18 cellular contexts compared by ENCODE assay signal in the genomic region with DNA sequence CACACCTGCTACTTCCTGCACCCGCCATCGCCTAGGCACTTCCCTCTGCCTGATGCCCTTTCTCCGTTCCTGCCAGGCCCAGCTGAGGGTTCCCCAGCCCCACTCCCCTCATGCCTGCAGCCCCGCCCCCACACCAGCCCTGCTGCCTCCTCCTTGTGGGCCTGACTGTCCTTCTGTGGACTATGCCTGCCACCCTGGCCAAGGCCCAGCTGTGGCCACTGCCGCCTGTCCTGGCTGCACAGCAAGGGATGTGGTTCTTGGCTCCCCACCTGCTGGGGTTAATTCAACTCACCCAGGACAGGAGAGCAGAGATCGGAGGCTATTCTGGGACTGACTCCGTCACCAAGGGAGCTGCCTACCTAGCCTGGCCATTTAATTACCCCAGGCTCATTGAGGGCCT. TPM values are rescaled to one million over a fixed set of nuclear protein-coding genes. Genes with fewer than 3 reads are reported as not detected.
DNase-seq lines count a peak whose midpoint lies in the region; ATAC-seq and TF ChIP-seq lines count a peak whose summit lies in the region.
"Had no signal": no experiment of that assay in that cellular context is flagged by ENCODE, and none has a peak within 500 bp of the region (broad histone marks: within the 10 kb centered on the region; RNA-seq: fewer than 3 reads in every experiment).

No MANE protein-coding gene starts in this region.

- peaks cover 10 to 39% (median 17%) of the 10 kb centered on the region in 3 donors for H3K36me3 ChIP-seq in skeletal muscle tissue (ENCODE audit: control insufficient read depth in 3 of 3, insufficient read depth in 3 of 3, low read length in 3 of 3)

- POLR2A ChIA-PET in WTC11 (lab: Charles Lee), result no interaction called here

- H3K9me3 ChIP-seq in skeletal muscle tissue (ENCODE audit: control insufficient read depth in 3 of 3, low read length in 3 of 3), result no peaks in the 10 kb centered on the region

- peak overlapping the region; percentile 94 for H3K27ac ChIP-seq in skeletal muscle tissue (ENCODE audit: low read depth, low read length)
- H3K27ac ChIP-seq: GM23248 had no signal

- CTCF ChIA-PET in WTC11 (lab: Charles Lee), result no interaction called here

- H3K36me3 Mint-ChIP-seq in activated T-cell treated with anti-CD3 and anti-CD28 coated beads, Interleukin-2, amount 50 U/mL, for 24 hours (ENCODE audit: low read depth), result no peaks in the 10 kb centered on the region
- H3K36me3 Mint-ChIP-seq in WTC11, result no peaks in the 10 kb centered on the region

- DNase-seq in activated T-cell treated with anti-CD3 and anti-CD28 coated beads, Interleukin-2, amount 50 U/mL, for 24 hours, result no peak
- DNase-seq in activated T-cell treated with anti-CD3 and anti-CD28 coated beads for 4 hours (no peak), WTC11 (ENCODE audit: low spot score) (no peak), left ventricle myocardium superior (peak; percentile 63), NCI-H2029 (lab: John Stamatoyannopoulos, UW) (no peak)
- no peak for DNase-seq in stimulated activated naive CD8-positive, alpha-beta T cell treated with anti-CD3 and anti-CD28 coated beads, Interleukin-15, Interleukin-2, amounts not matched to agents 100 U/mL and 50 U/mL, for 24 hours
- DNase-seq: Calu3, GM23248, Kasumi-1, NCI-H1105 treated with DMSO at 0.1 percent for 48 hours, NCI-H1930, NCI-H2171 treated with DMSO at 0.1 percent for 48 hours, NCI-H510A, SIG-M5 had no signal

- no peaks in the 10 kb centered on the region for H3K9me3 Mint-ChIP-seq in activated T-cell treated with anti-CD3 and anti-CD28 coated beads, Interleukin-2, amount 50 U/mL, for 24 hours
- H3K9me3 Mint-ChIP-seq in WTC11, result no peaks in the 10 kb centered on the region

- no peaks in the 10 kb centered on the region for H3K27me3 Mint-ChIP-seq in activated T-cell treated with anti-CD3 and anti-CD28 coated beads, Interleukin-2, amount 50 U/mL, for 24 hours
- H3K27me3 Mint-ChIP-seq in WTC11 (ENCODE audit: low read depth), result no peaks in the 10 kb centered on the region

- H3K9ac ChIP-seq in skeletal muscle tissue (ENCODE audit: low read depth in 1 of 3, low read length in 3 of 3), result peak overlapping the region; percentile 68 to 90 (median 73)
- H3K9ac ChIP-seq: GM23248 had no signal

- H3K4me1 Mint-ChIP-seq in activated T-cell treated with anti-CD3 and anti-CD28 coated beads, Interleukin-2, amount 50 U/mL, for 24 hours (ENCODE audit: low read depth), result peaks cover 3% of the 10 kb centered on the region
- peaks cover 12% of the 10 kb centered on the region for H3K4me1 Mint-ChIP-seq in WTC11

- intact Hi-C loops in left ventricle myocardium superior (cut with micrococcal nuclease), result no loop called here

- ATAC-seq in WTC11 (no peak), left ventricle myocardium superior (peak; percentile 60), HG03457 (IDR thresholded peaks at IDR 0.05; ENCODE audit: unreplicated experiment) (no peak)
- ATAC-seq in stimulated activated naive CD8-positive, alpha-beta T cell treated with anti-CD3 and anti-CD28 coated beads, Interleukin-15, Interleukin-2, amounts not matched to agents 100 U/mL and 50 U/mL, for 24 hours, result no peak
- ATAC-seq: HepG2 had no signal

- H3K4me1 ChIP-seq in skeletal muscle tissue (ENCODE audit: control insufficient read depth in 3 of 3, insufficient read depth in 3 of 3, low read length in 3 of 3), result peaks cover 94 to 100% (median 99%) of the 10 kb centered on the region in 3 donors

- TF ChIP-seq CTCF in WTC11 (IDR thresholded peaks at IDR 0.05), result no peak

- H3K27me3 ChIP-seq in skeletal muscle tissue (ENCODE audit: control insufficient read depth in 3 of 3, insufficient read depth in 3 of 3, low read length in 3 of 3), result no peaks in the 10 kb centered on the region

- peak overlapping the region in 1 of 3 donors; percentile 41 for H3K4me3 ChIP-seq in skeletal muscle tissue (ENCODE audit: low read length in 3 of 3)
- H3K4me3 ChIP-seq: GM23248 had no signal

- H3K4me3 Mint-ChIP-seq in activated T-cell treated with anti-CD3 and anti-CD28 coated beads, Interleukin-2, amount 50 U/mL, for 24 hours, result no peak overlapping the region
- no peak overlapping the region for H3K4me3 Mint-ChIP-seq in WTC11
- H3K4me3 Mint-ChIP-seq: CD14-positive monocyte had no signal

- H3K27ac Mint-ChIP-seq in activated T-cell treated with anti-CD3 and anti-CD28 coated beads, Interleukin-2, amount 50 U/mL, for 24 hours, result peak overlapping the region; percentile 26
- H3K27ac Mint-ChIP-seq in WTC11, result peak overlapping the region; percentile 27; the same call in 1 of the 2 replicates

TF ChIP-seq in WTC11, 78 proteins besides CTCF, POLR2A, EP300 and RAD21:
- TF ChIP-seq, protein P1, sequence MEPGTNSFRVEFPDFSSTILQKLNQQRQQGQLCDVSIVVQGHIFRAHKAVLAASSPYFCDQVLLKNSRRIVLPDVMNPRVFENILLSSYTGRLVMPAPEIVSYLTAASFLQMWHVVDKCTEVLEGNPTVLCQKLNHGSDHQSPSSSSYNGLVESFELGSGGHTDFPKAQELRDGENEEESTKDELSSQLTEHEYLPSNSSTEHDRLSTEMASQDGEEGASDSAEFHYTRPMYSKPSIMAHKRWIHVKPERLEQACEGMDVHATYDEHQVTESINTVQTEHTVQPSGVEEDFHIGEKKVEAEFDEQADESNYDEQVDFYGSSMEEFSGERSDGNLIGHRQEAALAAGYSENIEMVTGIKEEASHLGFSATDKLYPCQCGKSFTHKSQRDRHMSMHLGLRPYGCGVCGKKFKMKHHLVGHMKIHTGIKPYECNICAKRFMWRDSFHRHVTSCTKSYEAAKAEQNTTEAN (CRISPR knock-in tag; IDR thresholded peaks at IDR 0.05), result no peak
- TF ChIP-seq FOXJ3 (CRISPR knock-in tag; IDR thresholded peaks at IDR 0.05; ENCODE audit: borderline replicate concordance) (no peak), RELA (CRISPR knock-in tag; IDR thresholded peaks at IDR 0.05; ENCODE audit: borderline replicate concordance) (no peak), KAT7 (CRISPR knock-in tag; IDR thresholded peaks at IDR 0.05; ENCODE audit: borderline replicate concordance) (no peak), JUN (CRISPR knock-in tag; IDR thresholded peaks at IDR 0.05) (no peak), ETV6 (CRISPR knock-in tag; IDR thresholded peaks at IDR 0.05) (no peak), OVOL2 (CRISPR knock-in tag; IDR thresholded peaks at IDR 0.05; ENCODE audit: borderline replicate concordance) (no peak), TP53 (CRISPR knock-in tag; IDR thresholded peaks at IDR 0.05) (no peak), SOX15 (CRISPR knock-in tag; IDR thresholded peaks at IDR 0.05) (no peak), CREB1 (CRISPR knock-in tag; IDR thresholded peaks at IDR 0.05) (no peak), ZNF416 (CRISPR knock-in tag; IDR thresholded peaks at IDR 0.05) (no peak)
- TF ChIP-seq, protein P2, sequence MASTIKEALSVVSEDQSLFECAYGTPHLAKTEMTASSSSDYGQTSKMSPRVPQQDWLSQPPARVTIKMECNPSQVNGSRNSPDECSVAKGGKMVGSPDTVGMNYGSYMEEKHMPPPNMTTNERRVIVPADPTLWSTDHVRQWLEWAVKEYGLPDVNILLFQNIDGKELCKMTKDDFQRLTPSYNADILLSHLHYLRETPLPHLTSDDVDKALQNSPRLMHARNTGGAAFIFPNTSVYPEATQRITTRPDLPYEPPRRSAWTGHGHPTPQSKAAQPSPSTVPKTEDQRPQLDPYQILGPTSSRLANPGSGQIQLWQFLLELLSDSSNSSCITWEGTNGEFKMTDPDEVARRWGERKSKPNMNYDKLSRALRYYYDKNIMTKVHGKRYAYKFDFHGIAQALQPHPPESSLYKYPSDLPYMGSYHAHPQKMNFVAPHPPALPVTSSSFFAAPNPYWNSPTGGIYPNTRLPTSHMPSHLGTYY (CRISPR knock-in tag; IDR thresholded peaks at IDR 0.05), result no peak
- TF ChIP-seq, protein P3, sequence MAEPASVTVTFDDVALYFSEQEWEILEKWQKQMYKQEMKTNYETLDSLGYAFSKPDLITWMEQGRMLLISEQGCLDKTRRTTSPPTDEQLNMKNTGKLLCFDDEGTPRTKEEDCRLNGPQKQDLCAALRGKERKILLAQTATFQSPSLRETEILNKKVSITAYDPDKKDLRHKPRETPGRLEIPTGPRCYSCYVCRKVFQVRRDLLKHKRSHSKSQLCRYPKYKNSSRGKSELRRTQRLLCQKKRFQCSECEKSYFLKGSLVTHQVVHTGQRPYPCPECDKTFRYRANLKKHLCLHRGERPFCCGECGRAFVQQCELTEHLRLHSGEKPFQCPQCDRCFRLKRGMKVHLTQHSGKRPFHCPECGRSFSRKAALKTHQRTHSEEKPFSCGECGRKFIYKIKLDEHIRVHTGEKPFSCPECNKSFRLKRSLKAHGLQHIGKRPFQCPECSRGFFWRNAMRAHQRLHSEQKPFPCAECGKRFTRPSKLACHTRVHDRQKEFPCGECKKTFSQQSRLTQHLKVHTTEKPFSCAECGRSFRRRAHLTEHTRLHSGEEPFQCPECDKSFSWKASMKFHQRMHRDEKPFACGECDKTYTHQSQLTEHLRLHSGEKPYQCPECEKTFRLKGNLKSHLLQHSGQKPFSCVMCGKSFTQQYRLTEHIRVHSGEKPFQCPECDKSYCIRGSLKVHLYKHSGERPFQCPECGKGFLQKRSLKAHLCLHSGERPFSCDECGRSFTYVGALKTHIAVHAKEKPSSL (CRISPR knock-in tag; conservative IDR thresholded peaks at IDR 0.05), result no peak
- TF ChIP-seq, protein P4, sequence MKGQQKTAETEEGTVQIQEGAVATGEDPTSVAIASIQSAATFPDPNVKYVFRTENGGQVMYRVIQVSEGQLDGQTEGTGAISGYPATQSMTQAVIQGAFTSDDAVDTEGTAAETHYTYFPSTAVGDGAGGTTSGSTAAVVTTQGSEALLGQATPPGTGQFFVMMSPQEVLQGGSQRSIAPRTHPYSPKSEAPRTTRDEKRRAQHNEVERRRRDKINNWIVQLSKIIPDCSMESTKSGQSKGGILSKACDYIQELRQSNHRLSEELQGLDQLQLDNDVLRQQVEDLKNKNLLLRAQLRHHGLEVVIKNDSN (CRISPR knock-in tag; IDR thresholded peaks at IDR 0.05), result no peak
TF ChIP-seq in WTC11: peak in this region for 0.

RNA-seq across cellular contexts. Expression of a gene that starts 7.5 kb away (rescaled TPM):
- 10.1 to 11.2 TPM (median 11.1 TPM) in 3 replicates for total RNA-seq in WTC11 (2021)
- total RNA-seq in left ventricle myocardium superior, result 22.1 TPM
- total RNA-seq in skeletal muscle tissue, result 3.7 TPM

RNA-seq across cellular contexts. Expression of a gene that starts 31.7 kb away (rescaled TPM):
- total RNA-seq in WTC11 (2021) (32.9 to 37.0 TPM (median 33.9 TPM) in 3 replicates), left ventricle myocardium superior (31.5 TPM), skeletal muscle tissue (20.9 TPM)

RNA-seq across cellular contexts. Expression of a gene that starts 38.8 kb away (rescaled TPM):
- total RNA-seq in WTC11 (2021) (33.7 to 39.7 TPM (median 35.3 TPM) in 3 replicates), left ventricle myocardium superior (38.6 TPM), skeletal muscle tissue (11.5 TPM)
